2 cellular contexts compared by ENCODE assay signal in the genomic region with DNA sequence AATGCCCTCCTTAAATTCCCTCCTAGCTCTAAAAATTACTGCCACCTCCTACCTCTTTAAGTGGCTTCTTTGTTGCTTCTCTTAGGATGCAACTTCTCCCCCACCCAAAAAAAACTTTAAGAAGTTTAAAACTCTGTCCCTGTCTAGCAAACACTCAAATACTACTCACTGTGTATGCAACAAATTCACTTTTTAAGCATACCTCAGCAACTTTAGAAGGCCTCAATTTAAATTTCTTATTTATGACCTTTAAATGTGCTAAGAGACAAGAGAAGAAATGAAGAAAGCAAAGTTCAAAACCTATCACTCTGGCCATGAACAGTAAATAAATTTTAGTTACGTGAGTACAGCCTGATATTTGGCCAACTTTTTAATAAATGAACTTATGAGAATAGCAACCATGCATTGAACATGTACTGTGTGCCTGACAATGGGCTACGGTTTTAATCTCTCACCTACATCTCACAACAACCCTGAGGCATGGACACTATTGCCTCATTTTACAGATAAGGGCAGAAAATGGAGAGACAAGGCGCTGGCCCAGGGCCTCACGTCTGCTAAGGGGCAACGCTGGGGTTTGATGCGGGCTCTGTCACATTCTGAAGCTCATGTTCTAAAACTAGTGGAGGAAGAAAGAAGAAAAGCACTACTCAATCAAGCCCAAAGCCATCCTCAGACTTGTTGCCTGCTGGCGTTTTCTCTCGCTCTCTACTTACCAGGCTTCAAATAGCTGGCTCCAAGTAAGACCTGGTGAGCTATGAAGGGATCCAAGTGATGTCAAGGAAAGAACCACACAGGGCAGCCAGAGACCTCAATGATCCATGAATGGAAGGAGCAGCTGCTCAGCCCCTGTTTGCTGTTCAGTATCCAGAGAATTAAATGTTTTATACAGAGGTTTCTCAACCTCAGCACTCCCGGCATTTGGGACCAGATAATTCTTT.
TF ChIP-seq lines count a peak whose summit lies in the region.

No MANE protein-coding gene starts in this region.

TF ChIP-seq in GM23338, 12 proteins besides CTCF, POLR2A, EP300 and RAD21:
- TF ChIP-seq POLR2AphosphoS5 (IDR thresholded peaks at IDR 0.05; ENCODE audit: low read depth) (no peak), ZNF114 (CRISPR knock-in tag; IDR thresholded peaks at IDR 0.05) (no peak), NANOG (IDR thresholded peaks at IDR 0.05; ENCODE audit: borderline replicate concordance) (no peak), JUNB (IDR thresholded peaks at IDR 0.05; ENCODE audit: unreplicated experiment) (no peak), EZH2phosphoT487 (IDR thresholded peaks at IDR 0.05; ENCODE audit: unreplicated experiment) (no peak)
- TF ChIP-seq, protein P1, sequence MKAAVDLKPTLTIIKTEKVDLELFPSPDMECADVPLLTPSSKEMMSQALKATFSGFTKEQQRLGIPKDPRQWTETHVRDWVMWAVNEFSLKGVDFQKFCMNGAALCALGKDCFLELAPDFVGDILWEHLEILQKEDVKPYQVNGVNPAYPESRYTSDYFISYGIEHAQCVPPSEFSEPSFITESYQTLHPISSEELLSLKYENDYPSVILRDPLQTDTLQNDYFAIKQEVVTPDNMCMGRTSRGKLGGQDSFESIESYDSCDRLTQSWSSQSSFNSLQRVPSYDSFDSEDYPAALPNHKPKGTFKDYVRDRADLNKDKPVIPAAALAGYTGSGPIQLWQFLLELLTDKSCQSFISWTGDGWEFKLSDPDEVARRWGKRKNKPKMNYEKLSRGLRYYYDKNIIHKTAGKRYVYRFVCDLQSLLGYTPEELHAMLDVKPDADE (IDR thresholded peaks at IDR 0.05): no peak

TF ChIP-seq in K562, 482 proteins besides CTCF, POLR2A, EP300 and RAD21:
- TF ChIP-seq CEBPG (CRISPR knock-in tag; IDR thresholded peaks at IDR 0.05): no peak
- TF ChIP-seq CEBPG (tag; conservative IDR thresholded peaks at IDR 0.05 in 1 of 2, IDR thresholded peaks at IDR 0.05 in 1 of 2): peak in 1 of 2 experiments; percentile 21; a peak in 1 of 4 replicates
- TF ChIP-seq ZNF316 (IDR thresholded peaks at IDR 0.05): peak; percentile 56; the same call in 1 of the 2 replicates
- no peak for TF ChIP-seq FOXK1 (CRISPR knock-in tag; IDR thresholded peaks at IDR 0.05; ENCODE audit: borderline replicate concordance)
- TF ChIP-seq CEBPB (tag; IDR thresholded peaks at IDR 0.05): peak; percentile 43; the same call in 1 of the 2 replicates
